Comparison of ENCODE assay signal across 1 cellular context in genomic region chr19:47486900-47487299, GRCh38.
TF ChIP-seq lines count a peak whose summit lies in the region.

No MANE protein-coding gene starts in this region.

TF ChIP-seq in IMR-90, 13 proteins besides CTCF, POLR2A, EP300 and RAD21:
- TF ChIP-seq NFE2L2 (IDR thresholded peaks at IDR 0.05; ENCODE audit: low read depth, low read length) (no peak), RCOR1 (IDR thresholded peaks at IDR 0.05; ENCODE audit: insufficient replicate concordance, low read length) (no peak), RFX5 (IDR thresholded peaks at IDR 0.05; ENCODE audit: low read depth, low read length) (no peak)
